Comparison of ENCODE assay signal across 23 cellular contexts in genomic region chr12:47112679-47113078, GRCh38. TPM values are rescaled to one million over a fixed set of nuclear protein-coding genes. Genes with fewer than 3 reads are reported as not detected.
"Had no signal": no experiment of that assay in that cellular context is flagged by ENCODE, and none has a peak within 500 bp of the region (broad histone marks: within the 10 kb centered on the region; RNA-seq: fewer than 3 reads in every experiment).

No MANE protein-coding gene starts in this region.

- H3K4me1 ChIP-seq: breast epithelium, Peyer's patch, SJCRH30 had no signal

- H3K9me3 Mint-ChIP-seq: activated naive CD8-positive, alpha-beta T cell treated with anti-CD3 and anti-CD28 coated beads, Interleukin-2, amount 10 ng/mL, durations not matched to agents 7 days and 5 days had no signal

- ATAC-seq: HepG2 had no signal

- DNase-seq: activated CD4-positive, alpha-beta T cell treated with anti-CD3 and anti-CD28 coated beads for 36 hours; activated effector memory CD4-positive, alpha-beta T cell treated with Interleukin-2 at 50 U/mL for 16 hours; activated naive CD4-positive, alpha-beta T cell; activated naive CD8-positive, alpha-beta T cell treated with anti-CD3 and anti-CD28 coated beads, Interleukin-2, amount 10 ng/mL, durations not matched to agents 7 days and 5 days; aorta; central memory CD4-positive, alpha-beta T cell; MG63; MV-4-11; NCI-H1092 treated with DMSO at 0.1 percent for 48 hours; NCI-H1417 treated with DMSO at 0.1 percent for 48 hours; NCI-H1694 treated with DMSO at 0.1 percent for 48 hours; NCI-H2029 treated with DMSO at 0.1 percent for 48 hours; NCI-H524; Peyer's patch; Right ventricle myocardium superior; SJCRH30; SK-N-SH; T-helper 1 cell; WERI-Rb-1 had no signal

- H3K27me3 Mint-ChIP-seq: activated CD4-positive, alpha-beta T cell treated with anti-CD3 and anti-CD28 coated beads for 36 hours; activated naive CD8-positive, alpha-beta T cell treated with anti-CD3 and anti-CD28 coated beads, Interleukin-2, amount 10 ng/mL, durations not matched to agents 7 days and 5 days had no signal

- H3K4me3 Mint-ChIP-seq: activated CD4-positive, alpha-beta T cell treated with anti-CD3 and anti-CD28 coated beads for 36 hours; activated naive CD8-positive, alpha-beta T cell treated with anti-CD3 and anti-CD28 coated beads, Interleukin-2, amount 10 ng/mL, durations not matched to agents 7 days and 5 days had no signal

- H3K27me3 ChIP-seq: breast epithelium, MG63, Peyer's patch had no signal

- H3K27ac ChIP-seq: KMS-11, Peyer's patch, RWPE1, SJCRH30, WERI-Rb-1 had no signal

- H3K27ac Mint-ChIP-seq: activated CD4-positive, alpha-beta T cell treated with anti-CD3 and anti-CD28 coated beads for 36 hours had no signal

RNA-seq across cellular contexts. Expression of gene AMIGO2, which starts 32.9 kb away (rescaled TPM):
- total RNA-seq: HepG2 had no signal
- polyA plus RNA-seq: HepG2 had no signal

RNA-seq across cellular contexts. Expression of gene PCED1B, which starts 33.3 kb away (rescaled TPM):
- total RNA-seq: SJCRH30 had no signal
